Comparison of ENCODE assay signal across 1 cellular context in the genomic region with DNA sequence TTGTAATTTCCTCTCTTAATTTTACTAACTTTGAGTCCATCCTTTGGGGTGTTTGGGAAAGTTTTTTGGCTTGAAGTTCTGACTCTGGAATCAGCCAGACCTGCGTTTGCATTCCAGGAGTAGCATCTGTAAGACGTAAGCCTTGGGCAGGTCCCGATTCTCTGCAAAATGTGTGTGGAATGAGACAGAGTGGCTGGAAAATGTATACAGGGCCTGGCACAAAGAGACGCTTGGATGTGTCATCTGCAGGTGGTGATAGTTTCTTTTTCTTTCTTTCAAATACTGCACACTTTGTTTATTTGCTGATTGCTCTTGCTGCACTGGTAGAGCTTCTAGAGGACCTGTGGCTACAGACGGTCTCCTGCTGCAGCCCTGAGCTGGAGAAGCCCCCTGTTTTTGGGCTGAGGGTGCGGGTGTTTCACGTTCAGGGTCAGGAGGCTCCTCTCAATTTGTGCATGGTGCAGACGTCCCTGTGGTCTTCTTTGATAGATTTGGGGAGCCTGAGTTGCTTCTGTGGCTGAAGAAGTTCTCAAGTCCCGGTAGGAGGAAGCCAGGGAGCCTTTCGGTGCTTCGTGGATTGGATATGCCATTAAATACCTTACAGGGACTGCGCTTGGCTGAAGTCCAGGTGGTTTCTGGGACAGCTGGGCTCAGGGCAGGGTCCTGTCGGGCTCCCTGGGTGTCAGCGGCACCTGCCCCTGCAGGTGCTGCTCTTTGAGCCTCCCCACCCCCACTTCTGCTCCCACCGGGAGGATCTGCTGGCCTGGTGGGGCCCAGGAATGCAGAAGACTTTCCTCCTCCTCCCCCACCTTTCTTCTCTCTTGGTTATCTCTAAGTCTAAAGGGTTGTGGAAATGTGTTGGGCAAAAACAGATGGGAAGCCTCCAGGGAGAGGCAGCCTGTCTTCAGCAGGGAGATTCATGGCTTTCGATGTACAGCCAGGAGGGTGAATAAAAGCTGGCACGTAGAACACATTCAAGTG.
TF ChIP-seq lines count a peak whose summit lies in the region.

No MANE protein-coding gene starts in this region.

TF ChIP-seq in HepG2, 621 proteins besides CTCF, POLR2A, EP300 and RAD21:
- TF ChIP-seq ZNF281 (CRISPR knock-in tag; IDR thresholded peaks at IDR 0.05; ENCODE audit: borderline replicate concordance) = no peak
- TF ChIP-seq ZBTB20 (CRISPR knock-in tag; IDR thresholded peaks at IDR 0.05; ENCODE audit: borderline replicate concordance, low read depth) = no peak
- TF ChIP-seq JUNB (CRISPR knock-in tag; IDR thresholded peaks at IDR 0.05; ENCODE audit: borderline replicate concordance) = no peak
- TF ChIP-seq, protein P1, sequence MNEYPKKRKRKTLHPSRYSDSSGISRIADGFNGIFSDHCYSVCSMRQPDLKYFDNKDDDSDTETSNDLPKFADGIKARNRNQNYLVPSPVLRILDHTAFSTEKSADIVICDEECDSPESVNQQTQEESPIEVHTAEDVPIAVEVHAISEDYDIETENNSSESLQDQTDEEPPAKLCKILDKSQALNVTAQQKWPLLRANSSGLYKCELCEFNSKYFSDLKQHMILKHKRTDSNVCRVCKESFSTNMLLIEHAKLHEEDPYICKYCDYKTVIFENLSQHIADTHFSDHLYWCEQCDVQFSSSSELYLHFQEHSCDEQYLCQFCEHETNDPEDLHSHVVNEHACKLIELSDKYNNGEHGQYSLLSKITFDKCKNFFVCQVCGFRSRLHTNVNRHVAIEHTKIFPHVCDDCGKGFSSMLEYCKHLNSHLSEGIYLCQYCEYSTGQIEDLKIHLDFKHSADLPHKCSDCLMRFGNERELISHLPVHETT (CRISPR knock-in tag; conservative IDR thresholded peaks at IDR 0.05) = no peak
- TF ChIP-seq ATF1 (CRISPR knock-in tag; IDR thresholded peaks at IDR 0.05) = no peak
- no peak for TF ChIP-seq TCF7 (IDR thresholded peaks at IDR 0.05; ENCODE audit: low read depth)
- no peak for TF ChIP-seq U2AF1 (optimal IDR thresholded peaks at IDR 0.05; ENCODE audit: low read depth, low read length)
- TF ChIP-seq HHEX (CRISPR knock-in tag; IDR thresholded peaks at IDR 0.05) = no peak
- TF ChIP-seq RBM22 (optimal IDR thresholded peaks at IDR 0.05; ENCODE audit: low read length) = no peak
- no peak for TF ChIP-seq ESRRA (CRISPR knock-in tag; IDR thresholded peaks at IDR 0.05; ENCODE audit: low read depth)
- no peak for TF ChIP-seq CAMTA2 (CRISPR knock-in tag; IDR thresholded peaks at IDR 0.05; ENCODE audit: borderline replicate concordance)
